Comparison of ENCODE assay signal across 16 cellular contexts in genomic region chr3:128679338-128679737, GRCh38. TPM values are rescaled to one million over a fixed set of nuclear protein-coding genes. Genes with fewer than 3 reads are reported as not detected.
DNase-seq lines count a peak whose midpoint lies in the region; ATAC-seq and TF ChIP-seq lines count a peak whose summit lies in the region.
"Had no signal": no experiment of that assay in that cellular context is flagged by ENCODE, and none has a peak within 500 bp of the region (broad histone marks: within the 10 kb centered on the region; RNA-seq: fewer than 3 reads in every experiment).

No MANE protein-coding gene starts in this region.

- TF ChIP-seq POLR2A in NB4 (IDR thresholded peaks at IDR 0.05; ENCODE audit: extremely low read depth, insufficient read length) (no peak), right lobe of liver (IDR thresholded peaks at IDR 0.05) (no peak)

- no peak for ATAC-seq in stimulated activated naive CD8-positive, alpha-beta T cell treated with anti-CD3 and anti-CD28 coated beads, Interleukin-15, Interleukin-2, amounts not matched to agents 100 U/mL and 50 U/mL, for 24 hours
- no peak for ATAC-seq in right lobe of liver
- ATAC-seq: left lobe of liver, Right ventricle myocardium inferior had no signal

- H3K4me1 ChIP-seq in right lobe of liver: no peaks in the 10 kb centered on the region

- TF ChIP-seq CTCF in NB4 (IDR thresholded peaks at IDR 0.05; ENCODE audit: low read depth, low read length) (no peak), type B pancreatic cell (conservative IDR thresholded peaks at IDR 0.05) (no peak), right lobe of liver (IDR thresholded peaks at IDR 0.05) (no peak)

- H3K9me3 Mint-ChIP-seq in stimulated activated naive CD8-positive, alpha-beta T cell treated with anti-CD3 and anti-CD28 coated beads, Interleukin-15, Interleukin-2, amounts not matched to agents 100 ng/mL and 50 ng/mL, for 24 hours: no peaks in the 10 kb centered on the region
- H3K9me3 Mint-ChIP-seq in type B pancreatic cell: no peaks in the 10 kb centered on the region

- H3K36me3 Mint-ChIP-seq in stimulated activated naive CD8-positive, alpha-beta T cell treated with anti-CD3 and anti-CD28 coated beads, Interleukin-15, Interleukin-2, amounts not matched to agents 100 ng/mL and 50 ng/mL, for 24 hours (ENCODE audit: low read depth): no peaks in the 10 kb centered on the region
- no peaks in the 10 kb centered on the region for H3K36me3 Mint-ChIP-seq in type B pancreatic cell

- no peak overlapping the region for H3K27ac ChIP-seq in right lobe of liver

- H3K36me3 ChIP-seq in right lobe of liver: no peaks in the 10 kb centered on the region
- H3K36me3 ChIP-seq: thoracic aorta had no signal

- H3K27me3 ChIP-seq in right lobe of liver: no peaks in the 10 kb centered on the region

- peak overlapping the region; percentile 88 for H3K4me3 Mint-ChIP-seq in stimulated activated naive CD8-positive, alpha-beta T cell treated with anti-CD3 and anti-CD28 coated beads, Interleukin-15, Interleukin-2, amounts not matched to agents 100 ng/mL and 50 ng/mL, for 24 hours
- peak overlapping the region; percentile 84 for H3K4me3 Mint-ChIP-seq in type B pancreatic cell

- H3K27me3 Mint-ChIP-seq in stimulated activated naive CD8-positive, alpha-beta T cell treated with anti-CD3 and anti-CD28 coated beads, Interleukin-15, Interleukin-2, amounts not matched to agents 100 ng/mL and 50 ng/mL, for 24 hours: no peaks in the 10 kb centered on the region
- no peaks in the 10 kb centered on the region for H3K27me3 Mint-ChIP-seq in type B pancreatic cell

- intact Hi-C loops in right lobe of liver (cut with DNase I): no loop called here

- H3K27ac Mint-ChIP-seq in stimulated activated naive CD8-positive, alpha-beta T cell treated with anti-CD3 and anti-CD28 coated beads, Interleukin-15, Interleukin-2, amounts not matched to agents 100 ng/mL and 50 ng/mL, for 24 hours: no peak overlapping the region
- H3K27ac Mint-ChIP-seq in type B pancreatic cell: peak overlapping the region; percentile 16

- H3K4me3 ChIP-seq in NB4 (ENCODE audit: low read depth, low read length) (no peak overlapping the region), right lobe of liver (no peak overlapping the region)

- H3K9me3 ChIP-seq in right lobe of liver: no peaks in the 10 kb centered on the region
- H3K9me3 ChIP-seq: thoracic aorta had no signal

- WGBS in right lobe of liver (ENCODE audit: insufficient coverage, low coverage, low lambda C conversion rate, missing lambda C conversion rate): 100% methylated on average over 2 of the region's 2 CpGs

- H3K4me1 Mint-ChIP-seq in stimulated activated naive CD8-positive, alpha-beta T cell treated with anti-CD3 and anti-CD28 coated beads, Interleukin-15, Interleukin-2, amounts not matched to agents 100 ng/mL and 50 ng/mL, for 24 hours (ENCODE audit: low read depth): peaks cover 50% of the 10 kb centered on the region
- peaks cover 10% of the 10 kb centered on the region for H3K4me1 Mint-ChIP-seq in type B pancreatic cell (ENCODE audit: unreplicated experiment)

- no peak for DNase-seq in stimulated activated naive CD8-positive, alpha-beta T cell treated with anti-CD3 and anti-CD28 coated beads, Interleukin-15, Interleukin-2, amounts not matched to agents 100 U/mL and 50 U/mL, for 24 hours
- DNase-seq in NB4 (ENCODE audit: low read depth) (peak; percentile 67), cerebellar cortex (ENCODE audit: low spot score) (peak; percentile 7), type B pancreatic cell (ENCODE audit: extremely low spot score, unreplicated experiment) (no peak), hepatic stellate cell (ENCODE audit: low spot score) (no peak), islet precursor cell (no peak), right lobe of liver (no peak)
- DNase-seq: activated gamma-delta T cell treated with Interleukin-2 at 50 U/mL for 16 hours; Calu3; central memory CD4-positive, alpha-beta T cell; NCI-H526; occipital lobe had no signal

RNA-seq across cellular contexts. Expression of gene RPN1, which starts 28.7 kb away (rescaled TPM):
- total RNA-seq in type B pancreatic cell (ENCODE audit: low replicate concordance): 192 and 228 TPM in 2 replicates
- 100 to 1,000 TPM in 5 of 6 experiments, 10 to 100 TPM in 1; 94.4 to 244 (median 190) TPM for total RNA-seq in right lobe of liver

RNA-seq across cellular contexts. Expression of gene RAB7A, which starts 46.6 kb away (rescaled TPM):
- total RNA-seq in type B pancreatic cell (ENCODE audit: low replicate concordance) (157 and 216 TPM in 2 replicates), right lobe of liver (100 to 1,000 TPM in 4 of 6 experiments, 10 to 100 TPM in 2; 84.0 to 145 (median 119) TPM)

Comparison
In these comparisons a context has a peak if more than half of its experiments do, and no peak if none do; other contexts are left out.
1. DNase-seq: peak in NB4 (single experiment) and cerebellar cortex (single experiment); none in stimulated activated naive CD8-positive, alpha-beta T cell treated with anti-CD3 and anti-CD28 coated beads, Interleukin-15, Interleukin-2, amounts not matched to agents 100 U/mL and 50 U/mL, for 24 hours (single experiment), type B pancreatic cell (single experiment), hepatic stellate cell (single experiment), islet precursor cell (single experiment) and right lobe of liver (0 of 3).